16 cellular contexts compared by ENCODE assay signal in genomic region chr1:29970747-29971325, GRCh38.
"Had no signal": no experiment of that assay in that cellular context is flagged by ENCODE, and none has a peak within 500 bp of the region (broad histone marks: within the 10 kb centered on the region; RNA-seq: fewer than 3 reads in every experiment).

No MANE protein-coding gene starts in this region.

- H3K4me1 ChIP-seq: stomach had no signal

- H3K27me3 ChIP-seq: ovary had no signal

- H3K36me3 ChIP-seq: ovary, stomach, thoracic aorta had no signal

- DNase-seq: cortex of kidney; erythroblast; foreskin keratinocyte; left colon; left ventricle myocardium superior; naive thymus-derived CD8-positive, alpha-beta T cell; ovary; stimulated activated CD4-positive, alpha-beta T cell treated with anti-CD3 and anti-CD28 coated beads, Interleukin-4, amount 100 ng/mL, for 4 hours; stimulated activated naive B cell treated with anti-CD40 and anti-IgM and Interleukin-4, amounts not matched to agents 10 μg/mL and 1 μg/mL and 100 μg/mL, for 72 hours; stomach; substantia nigra; trophoblast cell had no signal

- FAIRE-seq: endothelial cell of umbilical vein had no signal

- ATAC-seq: foreskin keratinocyte; left colon; left ventricle myocardium superior; naive thymus-derived CD8-positive, alpha-beta T cell; sciatic nerve; stimulated activated naive B cell treated with anti-CD40 and anti-IgM and Interleukin-4, amounts not matched to agents 10 μg/mL and 1 μg/mL and 100 μg/mL, for 72 hours had no signal

- H3K9me3 ChIP-seq: ovary, thoracic aorta had no signal

- H3K27ac ChIP-seq: foreskin keratinocyte, hepatocyte, ovary, stomach, thoracic aorta had no signal

- H3K4me3 ChIP-seq: hepatocyte, ovary, stomach, thoracic aorta had no signal
